Comparison of ENCODE assay signal across 18 cellular contexts in genomic region chr3:13251166-13251892, GRCh38.
"Had no signal": no experiment of that assay in that cellular context is flagged by ENCODE, and none has a peak within 500 bp of the region (broad histone marks: within the 10 kb centered on the region; RNA-seq: fewer than 3 reads in every experiment).

No MANE protein-coding gene starts in this region.

- DNase-seq: activated CD4-positive, alpha-beta T cell treated with anti-CD3 and anti-CD28 coated beads, Interleukin-2, amount 50 U/mL, for 1 hour; activated CD4-positive, CD25-positive, alpha-beta regulatory T cell treated with anti-CD3 and anti-CD28 coated beads, Interleukin-2, amount 50 U/mL, for 72 hours; activated gamma-delta T cell; adrenal gland; cerebellar nuclear complex; effector CD8-positive, alpha-beta T cell; foreskin fibroblast; nucleus accumbens; stimulated activated CD4-positive, alpha-beta T cell treated with anti-CD3 and anti-CD28 coated beads, Interleukin-2, amount 100 ng/mL, for 24 hours; stimulated activated naive CD4-positive, alpha-beta T cell treated with Interleukin-2 at 50 U/mL for 16 hours; substantia nigra; tibial artery had no signal

- ATAC-seq: activated naive CD4-positive, alpha-beta T cell treated with anti-CD3 and anti-CD28 coated beads, Interleukin-2, amount 50 U/mL, for 72 hours had no signal

- H3K4me3 ChIP-seq: adrenal gland, breast epithelium, lung, tibial artery had no signal

- H3K27me3 ChIP-seq: adrenal gland, breast epithelium had no signal

- H3K27ac Mint-ChIP-seq: activated naive CD4-positive, alpha-beta T cell treated with anti-CD3 and anti-CD28 coated beads, Interleukin-2, amount 50 U/mL, for 72 hours; mesothelial cell of epicardium; nephron had no signal

- H3K4me3 Mint-ChIP-seq: mesothelial cell of epicardium, nephron had no signal

- H3K4me1 ChIP-seq: adrenal gland, breast epithelium, tibial artery had no signal

- H3K9me3 ChIP-seq: adrenal gland, breast epithelium, tibial artery had no signal

- FAIRE-seq: astrocyte had no signal

- H3K27ac ChIP-seq: adrenal gland, tibial artery had no signal

- H3K36me3 Mint-ChIP-seq: activated naive CD4-positive, alpha-beta T cell treated with anti-CD3 and anti-CD28 coated beads, Interleukin-2, amount 50 U/mL, for 72 hours; mesothelial cell of epicardium had no signal

- H3K4me1 Mint-ChIP-seq: mesothelial cell of epicardium, nephron had no signal

- H3K9me3 Mint-ChIP-seq: activated naive CD4-positive, alpha-beta T cell treated with anti-CD3 and anti-CD28 coated beads, Interleukin-2, amount 50 U/mL, for 72 hours; mesothelial cell of epicardium; nephron had no signal

- H3K36me3 ChIP-seq: adrenal gland, breast epithelium, tibial artery had no signal
